Comparison of ENCODE assay signal across 7 cellular contexts in the genomic region with DNA sequence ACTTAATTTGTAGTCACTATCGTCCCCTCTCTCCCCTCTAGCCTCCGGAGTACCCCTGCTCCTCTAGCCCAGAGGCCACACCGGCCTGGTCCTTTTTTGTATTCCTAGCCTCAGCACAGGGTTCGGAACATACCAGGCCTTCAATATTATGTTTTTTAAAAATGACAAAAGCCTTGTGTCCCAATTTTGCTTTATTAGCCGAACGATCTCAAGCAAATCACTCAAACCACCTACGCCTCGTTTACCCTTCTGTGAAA. TPM values are rescaled to one million over a fixed set of nuclear protein-coding genes. Genes with fewer than 3 reads are reported as not detected.
A peak's percentile ranks its signal among the peaks of the same experiment; 100 is the strongest.
DNase-seq lines count a peak whose midpoint lies in the region; ATAC-seq and TF ChIP-seq lines count a peak whose summit lies in the region.

No MANE protein-coding gene starts in this region.

- no peaks in the 10 kb centered on the region for H3K9me3 Mint-ChIP-seq in activated CD4-positive, alpha-beta memory T cell treated with anti-CD3 and anti-CD28 coated beads, Interleukin-2, amount 10 ng/mL, durations not matched to agents 7 days and 5 days

- peaks cover 31% of the 10 kb centered on the region for H3K36me3 Mint-ChIP-seq in activated CD4-positive, alpha-beta memory T cell treated with anti-CD3 and anti-CD28 coated beads, Interleukin-2, amount 10 ng/mL, durations not matched to agents 7 days and 5 days (ENCODE audit: low read depth)

- peak overlapping the region; percentile 97 for H3K4me3 Mint-ChIP-seq in activated CD4-positive, alpha-beta memory T cell treated with anti-CD3 and anti-CD28 coated beads, Interleukin-2, amount 10 ng/mL, durations not matched to agents 7 days and 5 days

- H3K27me3 ChIP-seq in left ventricle myocardium inferior (ENCODE audit: low read depth) (no peaks in the 10 kb centered on the region), skeletal muscle tissue (ENCODE audit: control insufficient read depth in 3 of 3, insufficient read depth in 3 of 3, low read length in 3 of 3) (no peaks in the 10 kb centered on the region)

- H3K4me1 Mint-ChIP-seq in activated CD4-positive, alpha-beta memory T cell treated with anti-CD3 and anti-CD28 coated beads, Interleukin-2, amount 10 ng/mL, durations not matched to agents 7 days and 5 days: peaks cover 51% of the 10 kb centered on the region

- peak overlapping the region; percentile 92 to 97 (median 93) for H3K9ac ChIP-seq in skeletal muscle tissue (ENCODE audit: low read depth in 1 of 3, low read length in 3 of 3)

- ATAC-seq in GM19023 (IDR thresholded peaks at IDR 0.05; ENCODE audit: unreplicated experiment): peak; percentile 8
- ATAC-seq in HG03025 (IDR thresholded peaks at IDR 0.05; ENCODE audit: low FRiP score, unreplicated experiment): peak; percentile 5

- H3K9me3 ChIP-seq in left ventricle myocardium inferior (replicated peaks): no peaks in the 10 kb centered on the region
- no peaks in the 10 kb centered on the region for H3K9me3 ChIP-seq in skeletal muscle tissue (ENCODE audit: control insufficient read depth in 3 of 3, low read length in 3 of 3)

- DNase-seq in activated CD4-positive, alpha-beta memory T cell treated with anti-CD3 and anti-CD28 coated beads, Interleukin-2, amount 10 ng/mL, durations not matched to agents 7 days and 5 days: no peak
- DNase-seq in left ventricle myocardium inferior (no peak), NCI-H2107 treated with DMSO at 0.1 percent for 48 hours (lab: John Stamatoyannopoulos, UW; ENCODE audit: unreplicated experiment) (no peak), putamen (ENCODE audit: low spot score) (no peak)

- TF ChIP-seq CTCF in left ventricle myocardium inferior (IDR thresholded peaks at IDR 0.05; ENCODE audit: borderline replicate concordance): no peak

- CTCF ChIA-PET in activated CD4-positive, alpha-beta memory T cell treated with anti-CD3 and anti-CD28 coated beads, Interleukin-2, amount 10 ng/mL, durations not matched to agents 7 days and 5 days (lab: Charles Lee): interaction anchor here (0.6 to 1.4 kb wide), 3 partner anchors 10 to 334 kb away, joined by 3 to 7 read pairs (median 6); no protein-coding TSS in a partner anchor

- H3K27me3 Mint-ChIP-seq in activated CD4-positive, alpha-beta memory T cell treated with anti-CD3 and anti-CD28 coated beads, Interleukin-2, amount 10 ng/mL, durations not matched to agents 7 days and 5 days: no peaks in the 10 kb centered on the region

- POLR2A ChIA-PET in activated CD4-positive, alpha-beta memory T cell treated with anti-CD3 and anti-CD28 coated beads, Interleukin-2, amount 10 ng/mL, durations not matched to agents 7 days and 5 days (lab: Charles Lee): interaction anchor here (0.6 to 2.9 kb wide), 20 partner anchors 10 to 1235 kb away, joined by 3 to 37 read pairs (median 4); a partner anchor contains a TSS

- H3K36me3 ChIP-seq in left ventricle myocardium inferior: peaks cover 19% of the 10 kb centered on the region
- H3K36me3 ChIP-seq in skeletal muscle tissue (ENCODE audit: control insufficient read depth in 3 of 3, insufficient read depth in 3 of 3, low read length in 3 of 3): peaks cover 2 to 12% (median 10%) of the 10 kb centered on the region in 3 donors

- intact Hi-C loops in left ventricle myocardium inferior (cut with micrococcal nuclease): no loop called here

- H3K4me3 ChIP-seq in left ventricle myocardium inferior: peak overlapping the region; percentile 93
- H3K4me3 ChIP-seq in skeletal muscle tissue (ENCODE audit: low read length in 3 of 3): peak overlapping the region; percentile 87 to 98 (median 96)

- peak overlapping the region; percentile 96 for H3K27ac ChIP-seq in left ventricle myocardium inferior (replicated peaks)
- H3K27ac ChIP-seq in skeletal muscle tissue (ENCODE audit: low read depth, low read length): peak overlapping the region; percentile 97

- H3K4me1 ChIP-seq in left ventricle myocardium inferior (peaks cover 74% of the 10 kb centered on the region), skeletal muscle tissue (ENCODE audit: control insufficient read depth in 3 of 3, insufficient read depth in 3 of 3, low read length in 3 of 3) (peaks cover 21 to 31% (median 30%) of the 10 kb centered on the region in 3 donors)

- peak overlapping the region; percentile 96 for H3K27ac Mint-ChIP-seq in activated CD4-positive, alpha-beta memory T cell treated with anti-CD3 and anti-CD28 coated beads, Interleukin-2, amount 10 ng/mL, durations not matched to agents 7 days and 5 days

RNA-seq across cellular contexts. Expression of a gene that starts 0.5 kb away (rescaled TPM):
- total RNA-seq in activated CD4-positive, alpha-beta memory T cell treated with anti-CD3 and anti-CD28 coated beads, Interleukin-2, amount 10 ng/mL, durations not matched to agents 7 days and 5 days: 10 to 100 TPM; 75.1 to 76.6 TPM
- total RNA-seq in left ventricle myocardium inferior (101 TPM), skeletal muscle tissue (69.4 TPM)
